22 cellular contexts compared by ENCODE assay signal in the genomic region with DNA sequence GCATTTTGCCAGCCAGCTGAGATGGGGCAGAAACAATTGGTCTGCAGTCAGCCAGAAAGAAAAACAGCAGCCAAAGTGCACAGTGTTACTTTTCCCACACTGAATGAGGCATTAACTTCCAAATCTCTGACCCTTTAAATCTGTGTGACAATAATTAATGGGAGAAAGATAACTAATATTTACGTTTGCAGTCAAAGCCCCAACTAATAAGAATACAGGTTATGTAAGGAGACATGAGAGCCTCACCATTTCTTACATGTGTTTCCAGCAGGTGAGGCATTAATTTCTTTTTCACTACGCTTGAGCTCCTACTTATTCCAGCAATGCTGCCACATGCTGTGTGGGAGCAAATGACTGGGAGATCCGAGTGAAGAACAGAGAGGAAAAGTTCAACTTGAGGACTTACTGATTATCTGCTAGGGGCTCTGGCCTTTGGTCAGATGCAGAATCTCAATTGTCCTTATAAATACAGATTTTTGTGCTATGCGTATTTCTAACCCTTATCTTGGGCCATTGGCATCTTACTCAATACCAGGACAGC.
"Had no signal": no experiment of that assay in that cellular context is flagged by ENCODE, and none has a peak within 500 bp of the region (broad histone marks: within the 10 kb centered on the region; RNA-seq: fewer than 3 reads in every experiment).

No MANE protein-coding gene starts in this region.

- H3K27me3 Mint-ChIP-seq: activated B cell treated with CpG ODN at 0.5 μM for 24 hours; activated CD4-positive, alpha-beta memory T cell treated with anti-CD3 and anti-CD28 coated beads, Interleukin-2, amount 10 ng/mL, durations not matched to agents 7 days and 5 days; activated CD8-positive, alpha-beta memory T cell treated with anti-CD3 and anti-CD28 coated beads, Interleukin-2, amount 10 ng/mL, durations not matched to agents 7 days and 5 days; natural killer cell treated with Interleukin-12 subunit alpha and Interleukin-12 subunit beta and Interleukin-15 and Interleukin-18, amount 100 ng/mL, for 72 hours; stimulated activated naive CD8-positive, alpha-beta T cell treated with anti-CD3 and anti-CD28 coated beads, Interleukin-15, Interleukin-2, amounts not matched to agents 100 ng/mL and 50 ng/mL, for 24 hours had no signal

- H3K4me1 Mint-ChIP-seq: activated B cell treated with CpG ODN at 0.5 μM for 24 hours; activated CD4-positive, alpha-beta memory T cell treated with anti-CD3 and anti-CD28 coated beads, Interleukin-2, amount 10 ng/mL, durations not matched to agents 7 days and 5 days; activated CD8-positive, alpha-beta memory T cell treated with anti-CD3 and anti-CD28 coated beads, Interleukin-2, amount 10 ng/mL, durations not matched to agents 7 days and 5 days; activated naive CD8-positive, alpha-beta T cell treated with anti-CD3 and anti-CD28 coated beads, Interleukin-2, amount 10 ng/mL, durations not matched to agents 7 days and 5 days; mesothelial cell of epicardium; T-cell had no signal

- H3K27me3 ChIP-seq: brain microvascular endothelial cell, colonic mucosa, gastrocnemius medialis, right atrium auricular region, tibial nerve, uterus had no signal

- H3K4me3 ChIP-seq: colonic mucosa, gastrocnemius medialis, right atrium auricular region, tibial nerve, uterus had no signal

- H3K27ac ChIP-seq: brain microvascular endothelial cell, colonic mucosa, gastrocnemius medialis, right atrium auricular region, tibial nerve, uterus had no signal

- H3K9me3 ChIP-seq: colonic mucosa, gastrocnemius medialis, right atrium auricular region, tibial nerve, uterus had no signal

- H3K9me3 Mint-ChIP-seq: activated B cell treated with CpG ODN at 0.5 μM for 24 hours; activated CD4-positive, alpha-beta memory T cell treated with anti-CD3 and anti-CD28 coated beads, Interleukin-2, amount 10 ng/mL, durations not matched to agents 7 days and 5 days; activated naive CD8-positive, alpha-beta T cell treated with anti-CD3 and anti-CD28 coated beads, Interleukin-2, amount 10 ng/mL, durations not matched to agents 7 days and 5 days; mesothelial cell of epicardium had no signal

- H3K36me3 ChIP-seq: brain microvascular endothelial cell, colonic mucosa, gastrocnemius medialis, right atrium auricular region, tibial nerve, uterus had no signal

- H3K4me3 Mint-ChIP-seq: activated B cell treated with CpG ODN at 0.5 μM for 24 hours; activated CD4-positive, alpha-beta memory T cell treated with anti-CD3 and anti-CD28 coated beads, Interleukin-2, amount 10 ng/mL, durations not matched to agents 7 days and 5 days; activated CD8-positive, alpha-beta memory T cell treated with anti-CD3 and anti-CD28 coated beads, Interleukin-2, amount 10 ng/mL, durations not matched to agents 7 days and 5 days; activated naive CD8-positive, alpha-beta T cell treated with anti-CD3 and anti-CD28 coated beads, Interleukin-2, amount 10 ng/mL, durations not matched to agents 7 days and 5 days; mesothelial cell of epicardium; natural killer cell treated with Interleukin-12 subunit alpha and Interleukin-12 subunit beta and Interleukin-15 and Interleukin-18, amount 100 ng/mL, for 72 hours; stimulated activated naive CD8-positive, alpha-beta T cell treated with anti-CD3 and anti-CD28 coated beads, Interleukin-15, Interleukin-2, amounts not matched to agents 100 ng/mL and 50 ng/mL, for 24 hours; T-cell had no signal

- H3K4me1 ChIP-seq: colonic mucosa, gastrocnemius medialis, right atrium auricular region, tibial nerve, uterus had no signal

- DNase-seq: activated B cell treated with CpG ODN at 0.5 μM for 24 hours; activated CD4-positive, alpha-beta memory T cell treated with anti-CD3 and anti-CD28 coated beads, Interleukin-2, amount 10 ng/mL, durations not matched to agents 7 days and 5 days; activated CD4-positive, alpha-beta T cell treated with anti-CD3 and anti-CD28 coated beads for 4 hours; activated CD8-positive, alpha-beta memory T cell treated with anti-CD3 and anti-CD28 coated beads, Interleukin-2, amount 10 ng/mL, durations not matched to agents 7 days and 5 days; activated naive CD4-positive, alpha-beta T cell treated with Interleukin-2 at 50 U/mL for 16 hours; activated naive CD8-positive, alpha-beta T cell treated with anti-CD3 and anti-CD28 coated beads, Interleukin-2, amount 10 ng/mL, durations not matched to agents 7 days and 5 days; amygdala; brain microvascular endothelial cell; central memory CD4-positive, alpha-beta T cell; colonic mucosa; gastrocnemius medialis; occipital lobe; stimulated activated CD4-positive, alpha-beta T cell treated with anti-CD3 and anti-CD28 coated beads, Interleukin-15, amount 100 ng/mL, for 24 hours; stimulated activated CD4-positive, alpha-beta T cell treated with anti-CD3 and anti-CD28 coated beads, Interleukin-2, amount 100 ng/mL, for 48 hours; T-cell; uterus had no signal

- ATAC-seq: activated CD8-positive, alpha-beta memory T cell treated with anti-CD3 and anti-CD28 coated beads, Interleukin-2, amount 10 ng/mL, durations not matched to agents 7 days and 5 days; esophagus mucosa; gastrocnemius medialis; natural killer cell treated with Interleukin-12 subunit alpha and Interleukin-12 subunit beta and Interleukin-15 and Interleukin-18, amount 100 ng/mL, for 72 hours; T-cell had no signal

- H3K36me3 Mint-ChIP-seq: activated CD8-positive, alpha-beta memory T cell treated with anti-CD3 and anti-CD28 coated beads, Interleukin-2, amount 10 ng/mL, durations not matched to agents 7 days and 5 days; activated naive CD8-positive, alpha-beta T cell treated with anti-CD3 and anti-CD28 coated beads, Interleukin-2, amount 10 ng/mL, durations not matched to agents 7 days and 5 days; mesothelial cell of epicardium; natural killer cell treated with Interleukin-12 subunit alpha and Interleukin-12 subunit beta and Interleukin-15 and Interleukin-18, amount 100 ng/mL, for 72 hours; T-cell had no signal

- H3K27ac Mint-ChIP-seq: activated B cell treated with CpG ODN at 0.5 μM for 24 hours; activated CD4-positive, alpha-beta memory T cell treated with anti-CD3 and anti-CD28 coated beads, Interleukin-2, amount 10 ng/mL, durations not matched to agents 7 days and 5 days; activated CD8-positive, alpha-beta memory T cell treated with anti-CD3 and anti-CD28 coated beads, Interleukin-2, amount 10 ng/mL, durations not matched to agents 7 days and 5 days; activated naive CD8-positive, alpha-beta T cell treated with anti-CD3 and anti-CD28 coated beads, Interleukin-2, amount 10 ng/mL, durations not matched to agents 7 days and 5 days; mesothelial cell of epicardium; natural killer cell treated with Interleukin-12 subunit alpha and Interleukin-12 subunit beta and Interleukin-15 and Interleukin-18, amount 100 ng/mL, for 72 hours; stimulated activated naive CD8-positive, alpha-beta T cell treated with anti-CD3 and anti-CD28 coated beads, Interleukin-15, Interleukin-2, amounts not matched to agents 100 ng/mL and 50 ng/mL, for 24 hours; T-cell had no signal
